ENCODE assay signal across 9 cellular contexts in the genomic region with DNA sequence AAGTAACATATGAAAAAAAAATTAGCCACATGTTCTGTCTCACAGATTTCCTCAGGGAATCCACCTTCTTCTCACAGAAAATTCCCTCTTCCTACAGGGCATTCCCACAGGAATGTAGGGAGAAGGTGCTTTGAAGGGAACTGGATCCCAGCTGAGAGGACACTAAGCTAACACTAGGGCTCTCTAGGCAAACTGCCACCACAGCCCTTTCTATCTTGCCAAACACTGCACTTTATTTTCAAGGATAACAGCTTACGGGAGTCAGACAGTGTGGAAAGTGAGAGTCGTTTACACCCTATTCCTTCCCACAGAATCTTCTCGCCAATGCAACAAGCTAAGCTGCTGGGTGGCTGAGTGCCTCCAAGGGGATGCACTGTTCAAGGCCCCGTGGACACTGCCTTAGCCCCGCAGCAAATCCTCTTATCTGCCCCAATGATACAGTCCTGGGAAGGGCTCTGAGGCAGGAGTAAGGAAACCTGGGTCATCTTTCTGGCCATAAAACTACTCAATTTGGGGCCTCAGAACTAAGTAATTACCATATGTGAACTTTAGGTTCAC.
"Had no signal": no experiment of that assay in that cellular context is flagged by ENCODE, and none has a peak within 500 bp of the region (broad histone marks: within the 10 kb centered on the region; RNA-seq: fewer than 3 reads in every experiment).

No MANE protein-coding gene starts in this region.

- H3K27ac ChIP-seq: ascending aorta, thoracic aorta had no signal

- H3K9me3 ChIP-seq: ascending aorta, thoracic aorta had no signal

- H3K4me3 ChIP-seq: ascending aorta, thoracic aorta had no signal

- H3K4me1 Mint-ChIP-seq: nephron; stimulated activated naive CD8-positive, alpha-beta T cell treated with anti-CD3 and anti-CD28 coated beads, Interleukin-15, amount 100 ng/mL, for 72 hours had no signal

- H3K4me3 Mint-ChIP-seq: activated T-cell treated with anti-CD3 and anti-CD28 coated beads, Interleukin-2, amount 50 U/mL, for 4 hours; nephron; stimulated activated naive CD8-positive, alpha-beta T cell treated with anti-CD3 and anti-CD28 coated beads, Interleukin-15, amount 100 ng/mL, for 72 hours had no signal

- H3K4me1 ChIP-seq: ascending aorta had no signal

- H3K9me3 Mint-ChIP-seq: activated T-cell treated with anti-CD3 and anti-CD28 coated beads, Interleukin-2, amount 50 U/mL, for 4 hours; nephron; stimulated activated naive CD8-positive, alpha-beta T cell treated with anti-CD3 and anti-CD28 coated beads, Interleukin-15, amount 100 ng/mL, for 72 hours had no signal

- ATAC-seq: activated T-cell treated with anti-CD3 and anti-CD28 coated beads, Interleukin-2, amount 50 U/mL, for 4 hours; stimulated activated naive CD8-positive, alpha-beta T cell treated with anti-CD3 and anti-CD28 coated beads, Interleukin-15, amount 100 ng/mL, for 72 hours had no signal

- H3K27me3 Mint-ChIP-seq: stimulated activated naive CD8-positive, alpha-beta T cell treated with anti-CD3 and anti-CD28 coated beads, Interleukin-15, amount 100 ng/mL, for 72 hours had no signal

- H3K27me3 ChIP-seq: ascending aorta had no signal

- DNase-seq: activated CD4-positive, alpha-beta T cell treated with anti-CD3 and anti-CD28 coated beads, Interleukin-2, amount 50 U/mL, for 48 hours; activated T-cell treated with anti-CD3 and anti-CD28 coated beads, Interleukin-2, amount 50 U/mL, for 4 hours; stimulated activated CD4-positive, alpha-beta T cell treated with anti-CD3 and anti-CD28 coated beads, Interleukin-15, amount 100 ng/mL, for 24 hours; stimulated activated CD4-positive, alpha-beta T cell treated with anti-CD3 and anti-CD28 coated beads, Interleukin-4, amount 100 ng/mL, for 4 hours; stimulated activated naive CD8-positive, alpha-beta T cell treated with anti-CD3 and anti-CD28 coated beads, Interleukin-15, amount 100 ng/mL, for 72 hours; T-helper 2 cell had no signal
